14 cellular contexts compared by ENCODE assay signal in genomic region chr10:110973400-110973799, GRCh38.
"Had no signal": no experiment of that assay in that cellular context is flagged by ENCODE, and none has a peak within 500 bp of the region (broad histone marks: within the 10 kb centered on the region; RNA-seq: fewer than 3 reads in every experiment).

No MANE protein-coding gene starts in this region.

- DNase-seq: activated naive CD4-positive, alpha-beta T cell treated with anti-CD3 and anti-CD28 coated beads, Interleukin-2, amount 10 ng/mL, durations not matched to agents 7 days and 5 days; body of pancreas; head of caudate nucleus; left lung; mesenchymal stem cell; nephron progenitor cell; sigmoid colon; stimulated activated CD4-positive, alpha-beta T cell treated with anti-CD3 and anti-CD28 coated beads, Interleukin-12 subunit alpha, Interleukin-12 subunit beta, amount 100 ng/mL, for 4 hours; stimulated activated CD4-positive, alpha-beta T cell treated with anti-CD3 and anti-CD28 coated beads, Interleukin-2, amount 100 ng/mL, for 48 hours; upper lobe of right lung had no signal

- H3K27ac Mint-ChIP-seq: activated T-helper 2 cell treated with anti-CD3 and anti-CD28 coated beads, Interferon-gamma antibody, Interleukin-2, Interleukin-4, amounts not matched to agents 10 μg/mL and 5 μg/mL and 100 μg/mL, durations not matched to agents 14 hours and 24 hours and 36 hours; stimulated activated naive CD8-positive, alpha-beta T cell treated with anti-CD3 and anti-CD28 coated beads, Interleukin-15, Interleukin-2, amounts not matched to agents 100 ng/mL and 50 ng/mL, for 24 hours had no signal

- H3K9me3 ChIP-seq: body of pancreas, esophagus muscularis mucosa, left lung, sigmoid colon, upper lobe of right lung had no signal

- H3K4me3 ChIP-seq: body of pancreas, esophagus muscularis mucosa, left lung, sigmoid colon, upper lobe of right lung had no signal

- H3K4me3 Mint-ChIP-seq: activated naive CD4-positive, alpha-beta T cell treated with anti-CD3 and anti-CD28 coated beads, Interleukin-2, amount 10 ng/mL, durations not matched to agents 7 days and 5 days; nephron progenitor cell; stimulated activated naive CD8-positive, alpha-beta T cell treated with anti-CD3 and anti-CD28 coated beads, Interleukin-15, Interleukin-2, amounts not matched to agents 100 ng/mL and 50 ng/mL, for 24 hours had no signal

- H3K36me3 ChIP-seq: esophagus muscularis mucosa, left lung, sigmoid colon, upper lobe of right lung had no signal

- H3K27me3 ChIP-seq: body of pancreas, esophagus muscularis mucosa, left lung, sigmoid colon, upper lobe of right lung had no signal

- H3K4me1 ChIP-seq: upper lobe of right lung had no signal

- H3K9me3 Mint-ChIP-seq: activated naive CD4-positive, alpha-beta T cell treated with anti-CD3 and anti-CD28 coated beads, Interleukin-2, amount 10 ng/mL, durations not matched to agents 7 days and 5 days; activated T-helper 2 cell treated with anti-CD3 and anti-CD28 coated beads, Interferon-gamma antibody, Interleukin-2, Interleukin-4, amounts not matched to agents 10 μg/mL and 5 μg/mL and 100 μg/mL, durations not matched to agents 14 hours and 24 hours and 36 hours; nephron progenitor cell; stimulated activated naive CD8-positive, alpha-beta T cell treated with anti-CD3 and anti-CD28 coated beads, Interleukin-15, Interleukin-2, amounts not matched to agents 100 ng/mL and 50 ng/mL, for 24 hours had no signal

- H3K27me3 Mint-ChIP-seq: activated naive CD4-positive, alpha-beta T cell treated with anti-CD3 and anti-CD28 coated beads, Interleukin-2, amount 10 ng/mL, durations not matched to agents 7 days and 5 days; stimulated activated naive CD8-positive, alpha-beta T cell treated with anti-CD3 and anti-CD28 coated beads, Interleukin-15, Interleukin-2, amounts not matched to agents 100 ng/mL and 50 ng/mL, for 24 hours had no signal

- H3K27ac ChIP-seq: esophagus muscularis mucosa, left lung, sigmoid colon, upper lobe of right lung had no signal

- H3K4me1 Mint-ChIP-seq: nephron progenitor cell had no signal

- ATAC-seq: activated CD4-positive, CD25-positive, alpha-beta regulatory T cell treated with anti-CD3 and anti-CD28 coated beads, Interleukin-2, amount 50 U/mL, for 24 hours; body of pancreas; left lung; upper lobe of right lung had no signal
